ENCODE assay signal across 11 cellular contexts in genomic region chr11:86219291-86220193, GRCh38. TPM values are rescaled to one million over a fixed set of nuclear protein-coding genes. Genes with fewer than 3 reads are reported as not detected.
DNase-seq lines count a peak whose midpoint lies in the region; ATAC-seq, FAIRE-seq and TF ChIP-seq lines count a peak whose summit lies in the region.
"Had no signal": no experiment of that assay in that cellular context is flagged by ENCODE, and none has a peak within 500 bp of the region (broad histone marks: within the 10 kb centered on the region; RNA-seq: fewer than 3 reads in every experiment).

No MANE protein-coding gene starts in this region.

- peaks cover 2% of the 10 kb centered on the region for H3K4me1 Mint-ChIP-seq in CD8-positive, alpha-beta T cell (ENCODE audit: low read depth)

- no peaks in the 10 kb centered on the region for H3K27me3 ChIP-seq in Karpas-422 (ENCODE audit: low read length)
- no peaks in the 10 kb centered on the region for H3K27me3 ChIP-seq in CD8-positive, alpha-beta T cell (ENCODE audit: insufficient read depth, low read length)

- H4K20me1 ChIP-seq in Karpas-422 (ENCODE audit: insufficient read depth, low read depth, low read length), result no peaks in the 10 kb centered on the region

- no peaks in the 10 kb centered on the region for H3K9me2 ChIP-seq in Karpas-422 (replicated peaks; ENCODE audit: insufficient read depth, low read length)

- H3K27me3 Mint-ChIP-seq in CD8-positive, alpha-beta T cell (ENCODE audit: low read depth), result peaks cover 7% of the 10 kb centered on the region

- H3K4me3 Mint-ChIP-seq in CD8-positive, alpha-beta T cell, result no peak overlapping the region

- no peaks in the 10 kb centered on the region for H3K36me3 ChIP-seq in Karpas-422 (ENCODE audit: insufficient read depth, low read length)
- no peaks in the 10 kb centered on the region for H3K36me3 ChIP-seq in CD8-positive, alpha-beta T cell (ENCODE audit: insufficient read depth, low read length)
- H3K36me3 ChIP-seq: HAP-1 had no signal

- H2AFZ ChIP-seq in Karpas-422 (ENCODE audit: low read length), result peak overlapping the region; percentile 98

- no peaks in the 10 kb centered on the region for H3K79me2 ChIP-seq in Karpas-422 (ENCODE audit: low read length)

- no peaks in the 10 kb centered on the region for H3K36me3 Mint-ChIP-seq in CD8-positive, alpha-beta T cell

- no peak for FAIRE-seq in frontal cortex (lab: Jason Lieb, UNC)

- peak; percentile 67 for ATAC-seq in HG02759 (IDR thresholded peaks at IDR 0.05; ENCODE audit: unreplicated experiment)
- ATAC-seq in CD8-positive, alpha-beta T cell, result no peak

- H3K4me3 ChIP-seq in Karpas-422 (ENCODE audit: low read length), result peak overlapping the region; percentile 59
- H3K4me3 ChIP-seq in CD8-positive, alpha-beta T cell (ENCODE audit: low read depth, low read length), result no peak overlapping the region

- H3K4me2 ChIP-seq in Karpas-422 (ENCODE audit: low read depth, low read length, poor library complexity, severe bottlenecking), result peak overlapping the region; percentile 73

- H3K27ac Mint-ChIP-seq in CD8-positive, alpha-beta T cell, result no peak overlapping the region
- H3K27ac Mint-ChIP-seq: CD4-positive, alpha-beta T cell had no signal

- CTCF ChIA-PET in CD8-positive, alpha-beta T cell (lab: Charles Lee), result interaction anchor here (0.7 to 1.9 kb wide), 11 partner anchors 8 to 623 kb away, joined by 3 to 17 read pairs (median 5); no protein-coding TSS in a partner anchor

- H3K9me3 Mint-ChIP-seq in CD8-positive, alpha-beta T cell, result no peaks in the 10 kb centered on the region
- H3K9me3 Mint-ChIP-seq: CD4-positive, alpha-beta T cell had no signal

- DNase-seq in stimulated activated CD4-positive, alpha-beta T cell treated with anti-CD3 and anti-CD28 coated beads, Interleukin-4, amount 100 ng/mL, for 24 hours, result peak; percentile 25
- DNase-seq in stimulated activated CD4-positive, alpha-beta T cell treated with anti-CD3 and anti-CD28 coated beads, Interleukin-1b, Interleukin-23, amount 100 ng/mL, for 48 hours, result no peak
- DNase-seq in Karpas-422 (peak; percentile 86), frontal cortex (ENCODE audit: low spot score in 2 of 2) (no peak), NCI-H345 treated with DMSO at 0.1 percent for 48 hours (lab: John Stamatoyannopoulos, UW; ENCODE audit: unreplicated experiment) (no peak), NCI-H345 (lab: John Stamatoyannopoulos, UW) (no peak)
- DNase-seq in CD8-positive, alpha-beta T cell, result no peak
- DNase-seq: CD4-positive, alpha-beta T cell; cerebellar nuclear complex had no signal

- peak overlapping the region; percentile 58 for H3K9ac ChIP-seq in Karpas-422 (ENCODE audit: low read length)

- intact Hi-C loops in CD8-positive, alpha-beta T cell (cut with DNase I, micrococcal nuclease), result no loop called here

- 0 out of 2 replicates have a peak, but pooled peaks cover 4% of the 10 kb centered on the region for H3K9me3 ChIP-seq in Karpas-422 (ENCODE audit: low read length)
- H3K9me3 ChIP-seq in CD8-positive, alpha-beta T cell (ENCODE audit: low read length), result no peaks in the 10 kb centered on the region
- H3K9me3 ChIP-seq: HAP-1 had no signal

- H3K4me1 ChIP-seq in Karpas-422 (ENCODE audit: low read length), result peaks cover 50% of the 10 kb centered on the region
- no peaks in the 10 kb centered on the region for H3K4me1 ChIP-seq in CD8-positive, alpha-beta T cell (ENCODE audit: insufficient read depth, low read length)

- POLR2A ChIA-PET in CD8-positive, alpha-beta T cell (lab: Charles Lee), result no interaction called here

- TF ChIP-seq CTCF in CD8-positive, alpha-beta T cell (IDR thresholded peaks at IDR 0.05), result no peak

- peak overlapping the region; percentile 77 for H3K27ac ChIP-seq in Karpas-422 (ENCODE audit: low read length)
- H3K27ac ChIP-seq in CD8-positive, alpha-beta T cell (ENCODE audit: low read depth, low read length), result no peak overlapping the region

RNA-seq across cellular contexts. Expression of gene EED, which starts 25.0 kb away (rescaled TPM):
- total RNA-seq in Karpas-422 (2014; rRNA removed; shearing (Covaris generic); ENCODE audit: low replicate concordance), result 100 and 137 TPM in 2 replicates
- total RNA-seq in frontal cortex, result 24.9 TPM
- 10 to 100 TPM; 23.5 to 24.7 TPM for total RNA-seq in CD8-positive, alpha-beta T cell

Comparison
In these comparisons a context has a peak if more than half of its experiments do, and no peak if none do; other contexts are left out.
1. DNase-seq: peak in stimulated activated CD4-positive, alpha-beta T cell treated with anti-CD3 and anti-CD28 coated beads, Interleukin-4, amount 100 ng/mL, for 24 hours (single experiment) and Karpas-422 (single experiment); none in stimulated activated CD4-positive, alpha-beta T cell treated with anti-CD3 and anti-CD28 coated beads, Interleukin-1b, Interleukin-23, amount 100 ng/mL, for 48 hours (single experiment), frontal cortex (0 of 2), CD8-positive, alpha-beta T cell (0 of 7), NCI-H345 treated with DMSO at 0.1 percent for 48 hours (single experiment) and NCI-H345 (single experiment).